In the genomic region with DNA sequence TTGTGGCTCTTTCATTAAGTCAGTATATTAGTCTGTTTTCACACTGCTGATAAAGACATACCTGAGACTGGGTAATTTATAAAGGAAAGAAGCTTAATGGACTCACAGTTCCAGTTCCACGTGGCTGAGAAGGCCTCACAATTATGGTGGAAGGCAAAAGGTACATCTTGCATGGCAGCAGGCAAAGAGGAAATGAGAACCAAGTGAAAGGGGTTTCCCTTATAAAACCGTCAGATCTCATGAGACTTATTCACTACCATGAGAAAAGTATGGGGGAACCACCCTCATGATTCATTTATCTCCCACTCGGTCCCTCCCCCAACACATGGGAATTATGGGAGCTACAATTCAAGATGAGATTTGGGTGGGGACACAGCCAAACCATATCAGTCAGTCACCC, we compare ENCODE assay signal across 15 cellular contexts. TPM values are rescaled to one million over a fixed set of nuclear protein-coding genes. Genes with fewer than 3 reads are reported as not detected.
"Had no signal": no experiment of that assay in that cellular context is flagged by ENCODE, and none has a peak within 500 bp of the region (broad histone marks: within the 10 kb centered on the region; RNA-seq: fewer than 3 reads in every experiment).

No MANE protein-coding gene starts in this region.

RNA-seq across cellular contexts. Expression of gene STK32B, which starts 15.7 kb away (rescaled TPM):
- total RNA-seq: activated CD4-positive, alpha-beta memory T cell treated with anti-CD3 and anti-CD28 coated beads for 36 hours; activated CD4-positive, alpha-beta T cell treated with anti-CD3 and anti-CD28 coated beads for 36 hours; activated CD8-positive, alpha-beta memory T cell treated with anti-CD3 and anti-CD28 coated beads for 36 hours; activated CD8-positive, alpha-beta T cell treated with anti-CD3 and anti-CD28 coated beads for 36 hours; activated naive CD4-positive, alpha-beta T cell treated with anti-CD3 and anti-CD28 coated beads for 36 hours; activated naive CD4-positive, alpha-beta T cell treated with anti-CD3 and anti-CD28 coated beads, Interleukin-2, amount 50 U/mL, for 72 hours; activated naive CD8-positive, alpha-beta T cell treated with anti-CD3 and anti-CD28 coated beads for 36 hours; activated T-cell treated with anti-CD3 and anti-CD28 coated beads, Interleukin-2, amount 50 U/mL, for 4 hours; activated T-cell treated with anti-CD3 and anti-CD28 coated beads, Interleukin-2, amount 50 U/mL, for 72 hours; activated T-helper 1 cell treated with anti-CD3 and anti-CD28 coated beads, Interleukin-12 subunit alpha, Interleukin-12 subunit beta, Interleukin-2, Interleukin-4 antibody, amounts not matched to agents 30 ng/mL and 10 ng/mL and 1 ng/mL, durations not matched to agents 14 hours and 24 hours and 36 hours; activated T-helper 17 cell treated with anti-CD3 and anti-CD28 coated beads, Interleukin-2, amount 50 U/mL, for 72 hours; T-helper 1 cell treated with Interleukin-12 subunit alpha and Interleukin-12 subunit beta and Interleukin-4 antibody, amounts not matched to agents 30 ng/mL and 1 ng/mL, for 36 hours; T-helper 2 cell treated with Interferon-gamma antibody and Interleukin-4, amounts not matched to agents 100 ng/mL and 5 ng/mL, for 36 hours had no signal

RNA-seq across cellular contexts. Expression of gene CYTL1, which starts 47.7 kb away (rescaled TPM):
- total RNA-seq: activated CD4-positive, alpha-beta memory T cell treated with anti-CD3 and anti-CD28 coated beads for 36 hours; activated CD4-positive, alpha-beta T cell treated with anti-CD3 and anti-CD28 coated beads for 36 hours; activated CD8-positive, alpha-beta memory T cell treated with anti-CD3 and anti-CD28 coated beads for 36 hours; activated CD8-positive, alpha-beta T cell treated with anti-CD3 and anti-CD28 coated beads for 36 hours; activated naive CD4-positive, alpha-beta T cell treated with anti-CD3 and anti-CD28 coated beads for 36 hours; activated naive CD4-positive, alpha-beta T cell treated with anti-CD3 and anti-CD28 coated beads, Interleukin-2, amount 50 U/mL, for 72 hours; activated naive CD8-positive, alpha-beta T cell treated with anti-CD3 and anti-CD28 coated beads for 36 hours; activated T-cell treated with anti-CD3 and anti-CD28 coated beads, Interleukin-2, amount 50 U/mL, for 4 hours; activated T-cell treated with anti-CD3 and anti-CD28 coated beads, Interleukin-2, amount 50 U/mL, for 72 hours; activated T-helper 1 cell treated with anti-CD3 and anti-CD28 coated beads, Interleukin-12 subunit alpha, Interleukin-12 subunit beta, Interleukin-2, Interleukin-4 antibody, amounts not matched to agents 30 ng/mL and 10 ng/mL and 1 ng/mL, durations not matched to agents 14 hours and 24 hours and 36 hours; activated T-helper 17 cell treated with anti-CD3 and anti-CD28 coated beads, Interleukin-2, amount 50 U/mL, for 72 hours; cardiac septum; T-helper 1 cell treated with Interleukin-12 subunit alpha and Interleukin-12 subunit beta and Interleukin-4 antibody, amounts not matched to agents 30 ng/mL and 1 ng/mL, for 36 hours; T-helper 17 cell; T-helper 2 cell treated with Interferon-gamma antibody and Interleukin-4, amounts not matched to agents 100 ng/mL and 5 ng/mL, for 36 hours had no signal
